Comparison of ENCODE assay signal across 18 cellular contexts in the genomic region with DNA sequence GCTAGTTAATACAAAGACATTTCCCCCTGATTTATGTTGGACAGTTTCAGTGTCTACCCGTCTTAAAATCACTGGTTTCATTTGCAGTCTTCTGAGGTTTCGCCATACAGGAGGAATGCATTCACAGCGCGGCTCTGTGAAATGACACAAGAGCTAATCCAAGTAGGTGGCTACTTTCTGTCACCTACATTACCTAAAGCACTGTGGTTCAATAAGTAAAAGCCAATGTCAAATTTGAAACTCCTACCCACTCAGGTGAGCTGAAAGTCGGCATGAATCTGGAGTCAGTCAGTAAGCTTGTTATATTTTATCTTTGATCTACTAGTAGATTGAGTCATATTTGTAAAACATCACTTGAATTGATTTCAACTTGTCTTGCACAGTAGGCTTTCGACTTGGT.
DNase-seq lines count a peak whose midpoint lies in the region; ATAC-seq lines count a peak whose summit lies in the region.
"Had no signal": no experiment of that assay in that cellular context is flagged by ENCODE, and none has a peak within 500 bp of the region (broad histone marks: within the 10 kb centered on the region; RNA-seq: fewer than 3 reads in every experiment).

No MANE protein-coding gene starts in this region.

- H3K9me3 ChIP-seq in T-helper 17 cell (ENCODE audit: control insufficient read depth, low read length, poor library complexity, severe bottlenecking): no peaks in the 10 kb centered on the region
- H3K9me3 ChIP-seq: A549 had no signal

- H3K4me3 Mint-ChIP-seq in T-helper 17 cell: peak overlapping the region; percentile 41
- H3K4me3 Mint-ChIP-seq: CD4-positive, alpha-beta T cell; H9 had no signal

- no peaks in the 10 kb centered on the region for H3K36me3 Mint-ChIP-seq in T-helper 17 cell (ENCODE audit: low read depth)

- DNase-seq in activated CD4-positive, alpha-beta T cell treated with anti-CD3 and anti-CD28 coated beads for 48 hours: peak; percentile 21
- DNase-seq in activated CD4-positive, alpha-beta T cell treated with anti-CD3 and anti-CD28 coated beads for 4 hours: no peak
- DNase-seq in stimulated activated CD4-positive, alpha-beta T cell treated with anti-CD3 and anti-CD28 coated beads, Interleukin-12 subunit alpha, Interleukin-12 subunit beta, amount 100 ng/mL, for 4 hours: peak; percentile 1
- DNase-seq in stimulated activated CD4-positive, alpha-beta T cell treated with anti-CD3 and anti-CD28 coated beads, Interleukin-2, amount 100 ng/mL, for 48 hours: no peak
- DNase-seq in T-helper 17 cell (no peak), medulla oblongata (ENCODE audit: extremely low spot score) (no peak), NCI-H2227 treated with DMSO at 0.1 percent for 48 hours (lab: John Stamatoyannopoulos, UW) (no peak)
- DNase-seq: CD4-positive, alpha-beta T cell; DMS153; GDM1; H9; KG1; NCI-H1436; NCI-H1930; NCI-H2171; NCI-H446; Right ventricle myocardium superior had no signal

- peaks cover 12% of the 10 kb centered on the region for H3K4me1 Mint-ChIP-seq in T-helper 17 cell

- peaks cover 20% of the 10 kb centered on the region for H3K27me3 Mint-ChIP-seq in T-helper 17 cell

- ATAC-seq in T-helper 17 cell: no peak
- ATAC-seq: A549 had no signal

- no peak overlapping the region for H3K27ac Mint-ChIP-seq in T-helper 17 cell
- H3K27ac Mint-ChIP-seq: CD4-positive, alpha-beta T cell; H9 had no signal

Comparison
In these comparisons a context has a peak if more than half of its experiments do, and no peak if none do; other contexts are left out.
1. DNase-seq: peak in activated CD4-positive, alpha-beta T cell treated with anti-CD3 and anti-CD28 coated beads for 48 hours (single experiment) and stimulated activated CD4-positive, alpha-beta T cell treated with anti-CD3 and anti-CD28 coated beads, Interleukin-12 subunit alpha, Interleukin-12 subunit beta, amount 100 ng/mL, for 4 hours (single experiment); none in activated CD4-positive, alpha-beta T cell treated with anti-CD3 and anti-CD28 coated beads for 4 hours (0 of 2), stimulated activated CD4-positive, alpha-beta T cell treated with anti-CD3 and anti-CD28 coated beads, Interleukin-2, amount 100 ng/mL, for 48 hours (0 of 2), T-helper 17 cell (0 of 3), medulla oblongata (single experiment) and NCI-H2227 treated with DMSO at 0.1 percent for 48 hours (single experiment).